ENCODE assay signal across 8 cellular contexts in genomic region chr16:77920984-77921383, GRCh38.
"Had no signal": no experiment of that assay in that cellular context is flagged by ENCODE, and none has a peak within 500 bp of the region (broad histone marks: within the 10 kb centered on the region; RNA-seq: fewer than 3 reads in every experiment).

No MANE protein-coding gene starts in this region.

- DNase-seq: GM23248, GOT3, H7, HFFc6, IMR-90 had no signal

- H3K9ac ChIP-seq: GM23248 had no signal

- H3K27ac ChIP-seq: GM23248 had no signal

- H2AFZ ChIP-seq: GM23248 had no signal

- H3K9me3 ChIP-seq: HAP-1 had no signal

- ATAC-seq: HCT116, K562 had no signal

- H3K4me1 ChIP-seq: HAP-1 had no signal

- H3K4me3 ChIP-seq: GM23248, HAP-1, K562 had no signal

- H3K36me3 ChIP-seq: HAP-1 had no signal
